Comparison of ENCODE assay signal across 26 cellular contexts in genomic region chr14:81301813-81302212, GRCh38.
"Had no signal": no experiment of that assay in that cellular context is flagged by ENCODE, and none has a peak within 500 bp of the region (broad histone marks: within the 10 kb centered on the region; RNA-seq: fewer than 3 reads in every experiment).

No MANE protein-coding gene starts in this region.

- H2AFZ ChIP-seq: parathyroid adenoma had no signal

- H3K79me2 ChIP-seq: parathyroid adenoma had no signal

- H3K27me3 ChIP-seq: adrenal gland, body of pancreas, esophagus squamous epithelium, sigmoid colon, stomach, tibial artery had no signal

- H3K4me1 ChIP-seq: adrenal gland, parathyroid adenoma, sigmoid colon, tibial artery had no signal

- H3K27ac ChIP-seq: adrenal gland, parathyroid adenoma, sigmoid colon, tibial artery had no signal

- H3K9me3 ChIP-seq: adrenal gland, body of pancreas, esophagus squamous epithelium, sigmoid colon, stomach, tibial artery had no signal

- H3K36me3 ChIP-seq: adrenal gland, sigmoid colon, stomach, tibial artery had no signal

- ATAC-seq: body of pancreas; left cardiac atrium; left ventricle myocardium superior; naive thymus-derived CD4-positive, alpha-beta T cell; stimulated activated naive B cell treated with anti-CD40 and anti-IgM and Interleukin-4, amounts not matched to agents 10 μg/mL and 1 μg/mL and 100 μg/mL, for 72 hours had no signal

- DNase-seq: activated B cell treated with CpG ODN at 0.5 μM for 24 hours; activated CD4-positive, alpha-beta T cell treated with anti-CD3 and anti-CD28 coated beads, Interleukin-2, amount 50 U/mL, for 1 hour; activated CD8-positive, alpha-beta memory T cell treated with anti-CD3 and anti-CD28 coated beads for 24 hours; activated effector memory CD4-positive, alpha-beta T cell treated with anti-CD3 and anti-CD28 coated beads, Interleukin-2, amount 50 U/mL, for 16 hours; activated naive CD4-positive, alpha-beta T cell treated with anti-CD3 and anti-CD28 coated beads for 36 hours; activated naive CD8-positive, alpha-beta T cell treated with anti-CD3 and anti-CD28 coated beads for 36 hours; adrenal gland; aorta; body of pancreas; dermis blood vessel endothelial cell; effector CD4-positive, alpha-beta T cell; esophagus squamous epithelium; glutamatergic neuron; hippocampal formation; left cardiac atrium; left ventricle myocardium superior; naive thymus-derived CD4-positive, alpha-beta T cell; nucleus accumbens; sigmoid colon; stimulated activated CD4-positive, alpha-beta T cell treated with anti-CD3 and anti-CD28 coated beads, Interleukin-15, amount 100 ng/mL, for 24 hours; stimulated activated CD4-positive, alpha-beta T cell treated with anti-CD3 and anti-CD28 coated beads, Interleukin-2, amount 100 ng/mL, for 24 hours; stimulated activated naive B cell treated with anti-CD40 and anti-IgM and Interleukin-4, amounts not matched to agents 10 μg/mL and 1 μg/mL and 100 μg/mL, for 72 hours; stomach; T-helper 2 cell; tibial artery had no signal

- H3K4me3 ChIP-seq: adrenal gland, body of pancreas, esophagus squamous epithelium, sigmoid colon, stomach, tibial artery had no signal
